ENCODE assay signal across 21 cellular contexts in the genomic region with DNA sequence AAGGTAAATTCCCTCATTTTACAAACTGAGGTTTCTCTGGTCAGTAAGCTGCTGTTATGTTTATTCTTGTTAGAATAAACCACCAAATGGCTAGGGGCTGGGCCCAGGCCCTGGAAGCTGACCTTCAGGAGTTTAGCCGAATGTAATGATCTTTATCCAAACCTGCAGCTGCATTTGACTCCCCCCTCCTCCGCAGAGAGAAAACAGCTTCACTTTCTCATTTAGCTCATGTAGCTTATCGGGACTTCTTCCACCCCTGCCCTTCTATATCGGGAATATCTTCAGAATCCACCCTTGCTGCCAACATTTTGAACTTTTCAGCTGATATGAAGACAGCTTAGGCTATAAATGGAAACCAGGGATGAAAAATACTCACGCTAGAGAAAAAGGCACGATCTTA.
DNase-seq lines count a peak whose midpoint lies in the region; ATAC-seq and TF ChIP-seq lines count a peak whose summit lies in the region.
"Had no signal": no experiment of that assay in that cellular context is flagged by ENCODE, and none has a peak within 500 bp of the region (broad histone marks: within the 10 kb centered on the region; RNA-seq: fewer than 3 reads in every experiment).

No MANE protein-coding gene starts in this region.

- H3K27ac ChIP-seq in BLaER1 (0 out of 2 replicates have a peak overlapping the region, but pooled peaks have one; percentile 27), mammary epithelial cell (ENCODE audit: insufficient read depth, low read depth, low read length) (no peak overlapping the region)
- H3K27ac ChIP-seq: A549, psoas muscle had no signal

- ATAC-seq in WTC11 (no peak), Right ventricle myocardium inferior (peak; percentile 42)
- ATAC-seq: A549; activated naive CD4-positive, alpha-beta T cell treated with anti-CD3 and anti-CD28 coated beads, Interleukin-2, amount 50 U/mL, for 72 hours; psoas muscle had no signal

- peaks cover 86% of the 10 kb centered on the region for H3K4me1 ChIP-seq in BLaER1
- H3K4me1 ChIP-seq in mammary epithelial cell (ENCODE audit: insufficient read depth, low read length): peaks cover 9% of the 10 kb centered on the region

- no peaks in the 10 kb centered on the region for H3K27me3 ChIP-seq in BLaER1
- no peaks in the 10 kb centered on the region for H3K27me3 ChIP-seq in mammary epithelial cell (ENCODE audit: insufficient read depth, low read length)

- POLR2A ChIA-PET in WTC11 (lab: Charles Lee): no interaction called here

- no peak overlapping the region for H2AFZ ChIP-seq in mammary epithelial cell (ENCODE audit: low read depth, low read length)

- H3K4me3 Mint-ChIP-seq in WTC11 (no peak overlapping the region), nephron (no peak overlapping the region)
- H3K4me3 Mint-ChIP-seq: activated CD4-positive, alpha-beta memory T cell treated with anti-CD3 and anti-CD28 coated beads for 36 hours; naive B cell had no signal

- DNase-seq in WTC11 (ENCODE audit: low spot score) (no peak), Right ventricle myocardium inferior (ENCODE audit: missing footprints) (no peak), COLO668 (lab: John Stamatoyannopoulos, UW; ENCODE audit: unreplicated experiment) (no peak), mammary epithelial cell (no peak), GOT3 (lab: John Stamatoyannopoulos, UW) (no peak), GM13976 (ENCODE audit: low spot score) (no peak)
- DNase-seq: activated CD4-positive, alpha-beta memory T cell treated with anti-CD3 and anti-CD28 coated beads for 36 hours; activated T-cell treated with anti-CD3 and anti-CD28 coated beads, Interleukin-2, amount 50 U/mL, for 1 hour; C1 segment of cervical spinal cord; cortex of kidney; DMS153; GF-D8; naive B cell; NCI-H187; NCI-H446; psoas muscle; trophoblast cell had no signal

- H3K9me3 Mint-ChIP-seq in WTC11: no peaks in the 10 kb centered on the region
- H3K9me3 Mint-ChIP-seq in nephron: no peaks in the 10 kb centered on the region
- H3K9me3 Mint-ChIP-seq: activated CD4-positive, alpha-beta memory T cell treated with anti-CD3 and anti-CD28 coated beads for 36 hours; activated naive CD4-positive, alpha-beta T cell treated with anti-CD3 and anti-CD28 coated beads, Interleukin-2, amount 50 U/mL, for 72 hours; naive B cell had no signal

- H3K36me3 ChIP-seq in BLaER1: peaks cover 90% of the 10 kb centered on the region
- H3K36me3 ChIP-seq in mammary epithelial cell (ENCODE audit: insufficient read depth, low read length): peaks cover 16% of the 10 kb centered on the region

- H3K27ac Mint-ChIP-seq in WTC11: peak overlapping the region; percentile 93
- peak overlapping the region; percentile 9 to 59 (median 53) for H3K27ac Mint-ChIP-seq in nephron
- H3K27ac Mint-ChIP-seq: activated CD4-positive, alpha-beta memory T cell treated with anti-CD3 and anti-CD28 coated beads for 36 hours had no signal

- peaks cover 70% of the 10 kb centered on the region for H3K36me3 Mint-ChIP-seq in WTC11
- H3K36me3 Mint-ChIP-seq in nephron (ENCODE audit: low read depth): peaks cover 54% of the 10 kb centered on the region

- peaks cover 79% of the 10 kb centered on the region for H4K20me1 ChIP-seq in BLaER1
- no peaks in the 10 kb centered on the region for H4K20me1 ChIP-seq in mammary epithelial cell (ENCODE audit: insufficient read depth, low read length)

- dilution Hi-C loops in mammary epithelial cell (cut with HindIII; ENCODE audit: low sequenced_read_pairs): no loop called here

- H3K27me3 Mint-ChIP-seq in WTC11 (ENCODE audit: low read depth) (no peaks in the 10 kb centered on the region), nephron (ENCODE audit: low read depth) (no peaks in the 10 kb centered on the region)
- H3K27me3 Mint-ChIP-seq: activated CD4-positive, alpha-beta memory T cell treated with anti-CD3 and anti-CD28 coated beads for 36 hours; naive B cell had no signal

- CTCF ChIA-PET in WTC11 (lab: Charles Lee): interaction anchor here (0.7 to 4.4 kb wide), 2 partner anchors 130 to 248 kb away, joined by 3 to 16 read pairs; partner anchors contain the start of gene NCOA3
- CTCF ChIA-PET in mammary epithelial cell (lab: Charles Lee; ENCODE audit: low non-redundant PET): no interaction called here

- intact Hi-C loops in Right ventricle myocardium inferior (cut with DNase I) (loop anchor here (5.0 kb wide), 1 partner anchor 37 kb away; no protein-coding TSS in a partner anchor), mammary epithelial cell (cut with micrococcal nuclease) (no loop called here)

- TF ChIP-seq CTCF in WTC11 (IDR thresholded peaks at IDR 0.05) (no peak), nephron (IDR thresholded peaks at IDR 0.05; ENCODE audit: unreplicated experiment in 3 of 3) (no peak), mammary epithelial cell (conservative IDR thresholded peaks at IDR 0.05 in 1 of 2, IDR thresholded peaks at IDR 0.05 in 1 of 2; ENCODE audit: extremely low read depth in 1 of 2, insufficient read depth in 1 of 2, low read depth in 1 of 2, low read length in 2 of 2) (no peak), GM13976 (IDR thresholded peaks at IDR 0.05; ENCODE audit: borderline replicate concordance, control extremely low read depth, extremely low read depth, insufficient read depth, missing control alignments) (no peak)

- H3K4me3 ChIP-seq in BLaER1 (no peak overlapping the region), mammary epithelial cell (replicated peaks in 1 of 3; ENCODE audit: insufficient read depth in 1 of 3, low read depth in 2 of 3, low read length in 3 of 3) (no peak overlapping the region)
- H3K4me3 ChIP-seq: A549, psoas muscle had no signal

- no TSS peak for BruUV-seq in mammary epithelial cell (replicated peaks; lab: Mats Ljungman, UMichigan)

- H3K4me1 Mint-ChIP-seq in WTC11 (no peaks in the 10 kb centered on the region), nephron (peaks cover 16% of the 10 kb centered on the region)

- H3K9ac ChIP-seq in BLaER1: peak overlapping the region; percentile 14; the same call in 1 of the 2 replicates
- no peak overlapping the region for H3K9ac ChIP-seq in mammary epithelial cell (ENCODE audit: insufficient read depth, low read length)

- 97% methylated on average over 6 of the region's 6 CpGs for WGBS in mammary epithelial cell (ENCODE audit: low coverage, missing lambda C conversion rate)

- in situ Hi-C loops in mammary epithelial cell (cut with MboI; ENCODE audit: low sequenced_read_pairs in 2 of 2): loop anchor here in 1 of 2 donors (25.0 kb wide), 1 partner anchor 383 kb away; no protein-coding TSS in a partner anchor
- in situ Hi-C loops in GM13976 (cut with MboI; ENCODE audit: low sequenced_read_pairs, unreplicated experiment): no loop called here

- H3K4me2 ChIP-seq in BLaER1 (peak overlapping the region; percentile 30; the same call in 1 of the 2 replicates), mammary epithelial cell (ENCODE audit: insufficient read depth, low read depth, low read length) (no peak overlapping the region)
- H3K4me2 ChIP-seq: A549 had no signal

- no peaks in the 10 kb centered on the region for H3K9me3 ChIP-seq in BLaER1
- H3K9me3 ChIP-seq in mammary epithelial cell (replicated peaks; ENCODE audit: insufficient read depth, low read length): no peaks in the 10 kb centered on the region
- H3K9me3 ChIP-seq: A549, psoas muscle had no signal

- H3K79me2 ChIP-seq in mammary epithelial cell (ENCODE audit: insufficient read depth, low read length): peaks cover 40% of the 10 kb centered on the region

TF ChIP-seq in WTC11, 78 proteins besides CTCF, POLR2A, EP300 and RAD21 (continues in another document):
- TF ChIP-seq EMX1 (CRISPR knock-in tag; IDR thresholded peaks at IDR 0.05) (no peak), USF1 (CRISPR knock-in tag; IDR thresholded peaks at IDR 0.05) (no peak), ZNF396 (CRISPR knock-in tag; IDR thresholded peaks at IDR 0.05; ENCODE audit: borderline replicate concordance) (no peak), GRHL2 (CRISPR knock-in tag; IDR thresholded peaks at IDR 0.05; ENCODE audit: insufficient replicate concordance, severe bottlenecking) (no peak), TP53 (CRISPR knock-in tag; IDR thresholded peaks at IDR 0.05) (no peak), HMGA2 (CRISPR knock-in tag; IDR thresholded peaks at IDR 0.05) (no peak), MAX (CRISPR knock-in tag; IDR thresholded peaks at IDR 0.05) (no peak), ETV6 (CRISPR knock-in tag; IDR thresholded peaks at IDR 0.05) (no peak)
- TF ChIP-seq, protein P1, sequence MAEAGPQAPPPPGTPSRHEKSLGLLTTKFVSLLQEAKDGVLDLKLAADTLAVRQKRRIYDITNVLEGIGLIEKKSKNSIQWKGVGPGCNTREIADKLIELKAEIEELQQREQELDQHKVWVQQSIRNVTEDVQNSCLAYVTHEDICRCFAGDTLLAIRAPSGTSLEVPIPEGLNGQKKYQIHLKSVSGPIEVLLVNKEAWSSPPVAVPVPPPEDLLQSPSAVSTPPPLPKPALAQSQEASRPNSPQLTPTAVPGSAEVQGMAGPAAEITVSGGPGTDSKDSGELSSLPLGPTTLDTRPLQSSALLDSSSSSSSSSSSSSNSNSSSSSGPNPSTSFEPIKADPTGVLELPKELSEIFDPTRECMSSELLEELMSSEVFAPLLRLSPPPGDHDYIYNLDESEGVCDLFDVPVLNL (CRISPR knock-in tag; IDR thresholded peaks at IDR 0.05; ENCODE audit: borderline replicate concordance, low read depth): no peak
- TF ChIP-seq, protein P2, sequence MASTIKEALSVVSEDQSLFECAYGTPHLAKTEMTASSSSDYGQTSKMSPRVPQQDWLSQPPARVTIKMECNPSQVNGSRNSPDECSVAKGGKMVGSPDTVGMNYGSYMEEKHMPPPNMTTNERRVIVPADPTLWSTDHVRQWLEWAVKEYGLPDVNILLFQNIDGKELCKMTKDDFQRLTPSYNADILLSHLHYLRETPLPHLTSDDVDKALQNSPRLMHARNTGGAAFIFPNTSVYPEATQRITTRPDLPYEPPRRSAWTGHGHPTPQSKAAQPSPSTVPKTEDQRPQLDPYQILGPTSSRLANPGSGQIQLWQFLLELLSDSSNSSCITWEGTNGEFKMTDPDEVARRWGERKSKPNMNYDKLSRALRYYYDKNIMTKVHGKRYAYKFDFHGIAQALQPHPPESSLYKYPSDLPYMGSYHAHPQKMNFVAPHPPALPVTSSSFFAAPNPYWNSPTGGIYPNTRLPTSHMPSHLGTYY (CRISPR knock-in tag; IDR thresholded peaks at IDR 0.05): no peak
